ENCODE assay signal across 7 cellular contexts in the genomic region with DNA sequence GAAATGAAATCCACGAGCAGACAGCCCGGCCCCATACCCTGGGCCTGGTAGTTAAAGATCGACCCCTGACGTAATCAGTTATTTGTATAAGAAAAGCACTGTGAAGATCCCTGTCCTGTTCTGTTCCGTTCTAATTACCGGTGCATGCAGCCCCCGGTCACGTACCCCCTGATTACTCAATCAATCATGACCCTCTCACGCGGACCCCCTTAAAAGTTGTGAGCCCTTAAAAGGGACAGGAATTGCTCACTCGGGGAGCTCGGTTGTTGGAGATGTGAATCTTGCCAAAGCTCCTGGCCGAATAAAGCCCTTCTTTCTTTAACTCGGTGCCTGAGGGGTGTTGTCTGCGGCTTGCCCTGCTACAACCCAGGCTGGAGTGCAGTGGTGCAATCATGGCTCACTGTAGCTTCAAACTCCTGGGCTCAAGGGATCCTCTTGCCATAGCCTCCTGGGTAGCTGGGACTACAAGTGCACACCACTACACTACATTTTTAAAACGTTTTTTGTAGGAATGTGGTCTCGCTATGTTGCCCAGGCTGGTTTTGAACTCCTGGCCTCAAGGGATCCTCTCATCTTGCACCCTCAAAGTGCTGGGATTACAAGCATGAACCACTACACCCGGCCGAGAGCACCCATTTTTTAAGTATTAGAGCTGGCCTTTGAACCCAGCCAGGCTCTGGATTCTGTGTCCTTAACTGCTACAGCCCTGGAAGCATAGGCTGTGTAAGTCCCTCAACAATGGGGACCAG.
DNase-seq lines count a peak whose midpoint lies in the region; ATAC-seq and TF ChIP-seq lines count a peak whose summit lies in the region.
"Not testable (repeated sequence)": the region's sequence is repeated elsewhere in the genome, so short reads cannot be mapped to it uniquely, and the experiment has no call there.

No MANE protein-coding gene starts in this region.

- H3F3A ChIP-seq in Loucy (ENCODE audit: low read depth) = not testable (repeated sequence)

- not testable (repeated sequence) for H3K36me3 ChIP-seq in Loucy (ENCODE audit: insufficient read depth, low read length); left ventricle myocardium inferior; liver (ENCODE audit: control insufficient read depth in 4 of 4, insufficient read depth in 3 of 4, low read depth in 1 of 4, low read length in 3 of 4); neuronal stem cell (replicated peaks in 1 of 2; ENCODE audit: control insufficient read depth in 2 of 2, insufficient read depth in 2 of 2, low read length in 2 of 2); skeletal muscle tissue (ENCODE audit: control insufficient read depth in 3 of 3, insufficient read depth in 3 of 3, low read length in 3 of 3)

- intact Hi-C loops in dorsolateral prefrontal cortex (cut with DNase I) (loop anchor here (2.0 to 10.0 kb wide), 6 partner anchors 34 to 1007 kb away; no protein-coding TSS in a partner anchor), left ventricle myocardium inferior (cut with micrococcal nuclease) (loop anchor here (5.0 kb wide), 2 partner anchors 179 to 239 kb away; no protein-coding TSS in a partner anchor)

- H3K4me1 Mint-ChIP-seq in T-helper 17 cell = not testable (repeated sequence)

- not testable (repeated sequence) for H3K4me3 Mint-ChIP-seq in T-helper 17 cell

- not testable (repeated sequence) for H3K79me1 ChIP-seq in neuronal stem cell (ENCODE audit: low read depth, low read length)

- not testable (repeated sequence) for DNase-seq in T-helper 17 cell; left ventricle myocardium inferior; neuronal stem cell (ENCODE audit: low spot score)
- peak in 1 of 10 donors; percentile 22 for DNase-seq in dorsolateral prefrontal cortex

- H3K4me3 ChIP-seq in Loucy (ENCODE audit: low read length, poor library complexity, severe bottlenecking); dorsolateral prefrontal cortex; left ventricle myocardium inferior; liver (ENCODE audit: low read depth in 1 of 3, low read length in 3 of 3); neuronal stem cell (ENCODE audit: low read length in 2 of 2); skeletal muscle tissue (ENCODE audit: low read length in 3 of 3): not testable (repeated sequence)

- peak in 1 of 2 donors; percentile 11 for TF ChIP-seq RAD21 in liver (IDR thresholded peaks at IDR 0.05)

- 45% methylated on average over 19 of the region's 19 CpGs for WGBS in liver
- no CpG with 5 or more reads among the region's 19 CpGs for WGBS in neuronal stem cell (ENCODE audit: extremely low coverage in 2 of 2, insufficient read length in 2 of 2, insufficient replicate concordance in 1 of 2), 2 donors

- ATAC-seq in T-helper 17 cell = not testable (repeated sequence)

- peak overlapping the region; percentile 67 for H2BK5ac ChIP-seq in neuronal stem cell (ENCODE audit: low read length)

- not testable (repeated sequence) for H3K27me3 Mint-ChIP-seq in T-helper 17 cell

- peak overlapping the region; percentile 21 for H3K27ac Mint-ChIP-seq in T-helper 17 cell

- H3K27ac ChIP-seq in dorsolateral prefrontal cortex (peak overlapping the region in 46 of 59 donors; percentile 0 to 73 (median 49)), left ventricle myocardium inferior (replicated peaks) (peak overlapping the region; percentile 53), liver (ENCODE audit: low read depth in 1 of 2, low read length in 2 of 2) (peak overlapping the region; percentile 53 to 82), skeletal muscle tissue (ENCODE audit: low read depth, low read length) (peak overlapping the region; percentile 19)
- H3K27ac ChIP-seq in neuronal stem cell (replicated peaks; ENCODE audit: low read length) = not testable (repeated sequence)

- H3K23ac ChIP-seq in neuronal stem cell (ENCODE audit: low read depth, low read length, poor library complexity) = not testable (repeated sequence)

- not testable (repeated sequence) for H2AK5ac ChIP-seq in neuronal stem cell (ENCODE audit: low read depth, low read length)

- H2BK15ac ChIP-seq in neuronal stem cell (ENCODE audit: low read length) = peak overlapping the region; percentile 96

- not testable (repeated sequence) for H2AFZ ChIP-seq in Loucy (ENCODE audit: low read length)
- H2AFZ ChIP-seq in neuronal stem cell (ENCODE audit: low read length) = peak overlapping the region; percentile 76

- not testable (repeated sequence) for TF ChIP-seq CTCF in Loucy (conservative IDR thresholded peaks at IDR 0.05; ENCODE audit: low read length); dorsolateral prefrontal cortex (IDR thresholded peaks at IDR 0.05 in 54 of 56, conservative IDR thresholded peaks at IDR 0.05 in 2 of 56; ENCODE audit: low read depth in 1 of 56, partially characterized antibody in 56 of 56); left ventricle myocardium inferior (IDR thresholded peaks at IDR 0.05; ENCODE audit: borderline replicate concordance); liver (IDR thresholded peaks at IDR 0.05; ENCODE audit: low read depth, low read length, missing input control)

- H2BK120ac ChIP-seq in neuronal stem cell (ENCODE audit: low read depth, low read length) = not testable (repeated sequence)

- H3K4me2 ChIP-seq in Loucy (ENCODE audit: low read depth, low read length, poor library complexity, severe bottlenecking); neuronal stem cell (ENCODE audit: insufficient read depth, low read length, poor library complexity, severe bottlenecking): not testable (repeated sequence)

- H3K79me2 ChIP-seq in Loucy (ENCODE audit: insufficient read depth, low read length) = peaks cover 14% of the 10 kb centered on the region; the same call in 1 of the 2 replicates

- not testable (repeated sequence) for H2BK12ac ChIP-seq in neuronal stem cell (ENCODE audit: low read length)

- not testable (repeated sequence) for H3K4ac ChIP-seq in neuronal stem cell (ENCODE audit: low read length)

- H4K8ac ChIP-seq in neuronal stem cell (ENCODE audit: low read depth, low read length) = not testable (repeated sequence)

- not testable (repeated sequence) for H3K14ac ChIP-seq in neuronal stem cell (ENCODE audit: low read length)

- peak overlapping the region; percentile 76 for H3K18ac ChIP-seq in neuronal stem cell (ENCODE audit: low read length)

- peaks cover 27% of the 10 kb centered on the region for H3K4me1 ChIP-seq in Loucy (ENCODE audit: insufficient read depth, low read length, poor library complexity, severe bottlenecking)
- H3K4me1 ChIP-seq in left ventricle myocardium inferior = peaks cover 81% of the 10 kb centered on the region
- H3K4me1 ChIP-seq in liver (ENCODE audit: control insufficient read depth in 4 of 4, insufficient read depth in 4 of 4, low read length in 3 of 4) = peaks cover 12 to 49% (median 36%) of the 10 kb centered on the region in 4 donors
- H3K4me1 ChIP-seq in neuronal stem cell (ENCODE audit: control insufficient read depth in 2 of 2, insufficient read depth in 1 of 2, low read depth in 1 of 2, low read length in 2 of 2) = peaks cover 11 to 15% of the 10 kb centered on the region in 2 donors
- peaks cover 34 to 51% (median 50%) of the 10 kb centered on the region in 3 donors for H3K4me1 ChIP-seq in skeletal muscle tissue (ENCODE audit: control insufficient read depth in 3 of 3, insufficient read depth in 3 of 3, low read length in 3 of 3)

- H3K9me3 ChIP-seq in Loucy (ENCODE audit: insufficient read depth, low read depth, low read length); T-helper 17 cell (ENCODE audit: control insufficient read depth, low read length, poor library complexity, severe bottlenecking); left ventricle myocardium inferior (replicated peaks); liver (ENCODE audit: control insufficient read depth in 4 of 4, low read length in 3 of 4); neuronal stem cell (replicated peaks in 1 of 2; ENCODE audit: control insufficient read depth in 2 of 2, insufficient read depth in 1 of 2, low read depth in 1 of 2, low read length in 2 of 2); skeletal muscle tissue (ENCODE audit: control insufficient read depth in 3 of 3, low read length in 3 of 3): not testable (repeated sequence)

- not testable (repeated sequence) for H3K9me2 ChIP-seq in Loucy (replicated peaks; ENCODE audit: low read depth, low read length)

- H4K91ac ChIP-seq in neuronal stem cell (ENCODE audit: low read depth, low read length, poor library complexity) = not testable (repeated sequence)

- not testable (repeated sequence) for H4K20me1 ChIP-seq in Loucy (ENCODE audit: insufficient read depth, low read length, poor library complexity, severe bottlenecking)

- not testable (repeated sequence) for H3K27me3 ChIP-seq in Loucy (ENCODE audit: insufficient read depth, low read length, poor library complexity, severe bottlenecking); dorsolateral prefrontal cortex; left ventricle myocardium inferior (ENCODE audit: low read depth); liver (ENCODE audit: control insufficient read depth in 4 of 4, insufficient read depth in 4 of 4, low read length in 3 of 4); neuronal stem cell (ENCODE audit: control insufficient read depth in 3 of 3, insufficient read depth in 3 of 3, low read depth in 1 of 3, low read length in 3 of 3); skeletal muscle tissue (ENCODE audit: control insufficient read depth in 3 of 3, insufficient read depth in 3 of 3, low read length in 3 of 3)

- not testable (repeated sequence) for H3K36me3 Mint-ChIP-seq in T-helper 17 cell (ENCODE audit: low read depth)

- H3K9ac ChIP-seq in Loucy (ENCODE audit: low read depth, low read length, poor library complexity, severe bottlenecking) = peak overlapping the region; percentile 24
- H3K9ac ChIP-seq in liver (ENCODE audit: low read depth in 1 of 2, low read length in 2 of 2) = peak overlapping the region in 1 of 2 donors; percentile 41
- not testable (repeated sequence) for H3K9ac ChIP-seq in neuronal stem cell (ENCODE audit: low read depth, low read length, poor library complexity); skeletal muscle tissue (ENCODE audit: low read depth in 1 of 3, low read length in 3 of 3)
